In genomic region chr13:90933097-90933826, GRCh38 we compare ENCODE assay signal across 19 cellular contexts.
"Had no signal": no experiment of that assay in that cellular context is flagged by ENCODE, and none has a peak within 500 bp of the region (broad histone marks: within the 10 kb centered on the region; RNA-seq: fewer than 3 reads in every experiment).

No MANE protein-coding gene starts in this region.

- H3K27me3 ChIP-seq: adrenal gland, esophagus squamous epithelium, hepatocyte, spleen, testis, upper lobe of left lung had no signal

- H3K36me3 ChIP-seq: adrenal gland, esophagus squamous epithelium, lower lobe of right lung, spleen, upper lobe of left lung had no signal

- DNase-seq: activated CD4-positive, alpha-beta T cell treated with anti-CD3 and anti-CD28 coated beads for 36 hours; activated CD4-positive, alpha-beta T cell treated with anti-CD3 and anti-CD28 coated beads, Interleukin-2, amount 50 U/mL, for 48 hours; activated gamma-delta T cell; adrenal gland; effector CD8-positive, alpha-beta T cell; esophagus squamous epithelium; left colon; lower lobe of right lung; spleen; stimulated activated CD4-positive, alpha-beta T cell treated with anti-CD3 and anti-CD28 coated beads, Interleukin-4, amount 100 ng/mL, for 4 hours; testis; upper lobe of left lung had no signal

- H3K27ac ChIP-seq: adrenal gland, esophagus squamous epithelium, hepatocyte, lower lobe of right lung, parathyroid adenoma, spleen, testis, upper lobe of left lung had no signal

- H3K9ac ChIP-seq: parathyroid adenoma had no signal

- H2AFZ ChIP-seq: hepatocyte, parathyroid adenoma had no signal

- H3K4me2 ChIP-seq: hepatocyte had no signal

- H3K4me3 ChIP-seq: adrenal gland, esophagus squamous epithelium, hepatocyte, lower lobe of right lung, spleen, testis, upper lobe of left lung had no signal

- H3K79me2 ChIP-seq: hepatocyte, parathyroid adenoma had no signal

- H3K9me3 ChIP-seq: adrenal gland, esophagus squamous epithelium, lower lobe of right lung, testis, upper lobe of left lung had no signal

- ATAC-seq: activated CD4-positive, alpha-beta T cell treated with anti-CD3 and anti-CD28 coated beads for 36 hours; activated naive CD4-positive, alpha-beta T cell treated with anti-CD3 and anti-CD28 coated beads, Interleukin-2, amount 50 U/mL, for 72 hours; left colon; lower lobe of right lung; natural killer cell treated with Interleukin-12 subunit alpha and Interleukin-12 subunit beta and Interleukin-15 and Interleukin-18, amount 100 ng/mL, for 72 hours; sciatic nerve; stimulated activated memory B cell treated with anti-CD40 and anti-IgM and Interleukin-4, amounts not matched to agents 10 μg/mL and 1 μg/mL and 100 μg/mL, for 72 hours; WTC11 had no signal

- H3K4me1 ChIP-seq: adrenal gland, esophagus squamous epithelium, lower lobe of right lung, parathyroid adenoma, spleen, testis, upper lobe of left lung had no signal
